8 cellular contexts compared by ENCODE assay signal in genomic region chr6:144064402-144064830, GRCh38. TPM values are rescaled to one million over a fixed set of nuclear protein-coding genes. Genes with fewer than 3 reads are reported as not detected.
A peak's percentile ranks its signal among the peaks of the same experiment; 100 is the strongest.
DNase-seq lines count a peak whose midpoint lies in the region; ATAC-seq lines count a peak whose summit lies in the region.

No MANE protein-coding gene starts in this region.

- POLR2A ChIA-PET in activated CD4-positive, alpha-beta memory T cell treated with anti-CD3 and anti-CD28 coated beads for 36 hours (lab: Charles Lee), result interaction anchor here (0.6 to 3.0 kb wide), 9 partner anchors 9 to 614 kb away, joined by 3 to 15 read pairs (median 6); partner anchors contain the start of genes ADAT2, LTV1, PEX3 and PLAGL1

- H3K4me3 Mint-ChIP-seq in IgD-negative memory B cell, result peak overlapping the region; percentile 89 to 95 (median 94)
- peak overlapping the region; percentile 82 for H3K4me3 Mint-ChIP-seq in activated CD4-positive, alpha-beta memory T cell treated with anti-CD3 and anti-CD28 coated beads for 36 hours
- peak overlapping the region; percentile 89 to 97 (median 94) for H3K4me3 Mint-ChIP-seq in naive B cell

- peak; percentile 86 for DNase-seq in activated CD4-positive, alpha-beta memory T cell treated with anti-CD3 and anti-CD28 coated beads for 36 hours
- DNase-seq in naive B cell (peak; percentile 59), GM19238 (ENCODE audit: insufficient read length, low spot score) (no peak)
- DNase-seq in stimulated activated naive CD4-positive, alpha-beta T cell treated with Interleukin-2 at 50 U/mL for 16 hours (lab: John Stamatoyannopoulos, UW), result peak; percentile 76

- H3K4me2 ChIP-seq in BLaER1, result peak overlapping the region; percentile 93

- H3K36me3 ChIP-seq in BLaER1 (no peaks in the 10 kb centered on the region), endocrine pancreas (ENCODE audit: control insufficient read depth, insufficient read depth, low read length) (no peaks in the 10 kb centered on the region)

- peak; percentile 10 for ATAC-seq in GM21423 (IDR thresholded peaks at IDR 0.05; ENCODE audit: unreplicated experiment)
- ATAC-seq in naive B cell (ENCODE audit: low read depth in 2 of 2), result peak; percentile 22 to 23

- H3K27ac Mint-ChIP-seq in IgD-negative memory B cell (peak overlapping the region; percentile 88 to 96 (median 89)), naive B cell (peak overlapping the region; percentile 67 to 98 (median 92))
- H3K27ac Mint-ChIP-seq in activated CD4-positive, alpha-beta memory T cell treated with anti-CD3 and anti-CD28 coated beads for 36 hours, result peak overlapping the region; percentile 81

- CTCF ChIA-PET in activated CD4-positive, alpha-beta memory T cell treated with anti-CD3 and anti-CD28 coated beads for 36 hours (lab: Charles Lee), result interaction anchor here (0.6 to 2.3 kb wide), 9 partner anchors 8 to 125 kb away, joined by 3 to 10 read pairs (median 3); no protein-coding TSS in a partner anchor

- H3K4me1 Mint-ChIP-seq in IgD-negative memory B cell, result peaks cover 35 to 38% (median 35%) of the 10 kb centered on the region in 3 donors
- peaks cover 44% of the 10 kb centered on the region for H3K4me1 Mint-ChIP-seq in activated CD4-positive, alpha-beta memory T cell treated with anti-CD3 and anti-CD28 coated beads for 36 hours (ENCODE audit: low read depth)
- H3K4me1 Mint-ChIP-seq in naive B cell, result peaks cover 23 to 39% (median 26%) of the 10 kb centered on the region in 3 donors

- H3K9me3 ChIP-seq in BLaER1 (no peaks in the 10 kb centered on the region), endocrine pancreas (ENCODE audit: control insufficient read depth, low read length) (no peaks in the 10 kb centered on the region)

- H3K27me3 Mint-ChIP-seq in IgD-negative memory B cell (no peaks in the 10 kb centered on the region), naive B cell (no peaks in the 10 kb centered on the region)
- H3K27me3 Mint-ChIP-seq in activated CD4-positive, alpha-beta memory T cell treated with anti-CD3 and anti-CD28 coated beads for 36 hours, result no peaks in the 10 kb centered on the region

- peak overlapping the region; percentile 67 for H3K27ac ChIP-seq in BLaER1

- no peaks in the 10 kb centered on the region for H3K36me3 Mint-ChIP-seq in IgD-negative memory B cell
- H3K36me3 Mint-ChIP-seq in activated CD4-positive, alpha-beta memory T cell treated with anti-CD3 and anti-CD28 coated beads for 36 hours, result no peaks in the 10 kb centered on the region
- no peaks in the 10 kb centered on the region for H3K36me3 Mint-ChIP-seq in naive B cell

- H3K27me3 ChIP-seq in BLaER1 (peaks cover 12% of the 10 kb centered on the region), endocrine pancreas (ENCODE audit: control insufficient read depth, insufficient read depth, low read length) (no peaks in the 10 kb centered on the region)

- H4K20me1 ChIP-seq in BLaER1, result no peaks in the 10 kb centered on the region

- intact Hi-C loops in activated CD4-positive, alpha-beta memory T cell treated with anti-CD3 and anti-CD28 coated beads for 36 hours (cut with micrococcal nuclease), result loop anchor here (1.0 to 10.0 kb wide), 10 partner anchors 9 to 1120 kb away; partner anchors contain the start of genes ADAT2, HIVEP2, LTV1 and PEX3

- H3K4me1 ChIP-seq in BLaER1 (peaks cover 16% of the 10 kb centered on the region), endocrine pancreas (ENCODE audit: control insufficient read depth, insufficient read depth, low read length) (no peaks in the 10 kb centered on the region)

- H3K9me3 Mint-ChIP-seq in IgD-negative memory B cell, result no peaks in the 10 kb centered on the region
- H3K9me3 Mint-ChIP-seq in activated CD4-positive, alpha-beta memory T cell treated with anti-CD3 and anti-CD28 coated beads for 36 hours, result no peaks in the 10 kb centered on the region
- no peaks in the 10 kb centered on the region for H3K9me3 Mint-ChIP-seq in naive B cell

- peak overlapping the region; percentile 86 for H3K4me3 ChIP-seq in BLaER1
- H3K4me3 ChIP-seq in endocrine pancreas (ENCODE audit: control insufficient read depth, insufficient read depth, low read length), result peak overlapping the region; percentile 86

- peak overlapping the region; percentile 79 for H3K9ac ChIP-seq in BLaER1
- H3K9ac ChIP-seq in endocrine pancreas (ENCODE audit: control insufficient read depth, insufficient read depth, low read length), result peak overlapping the region; percentile 76

RNA-seq across cellular contexts. Expression of gene SF3B5, which starts 31.0 kb away (rescaled TPM):
- 378 TPM for polyA plus RNA-seq in IgD-negative memory B cell
- 100 to 1,000 TPM; 162 to 171 TPM for total RNA-seq in activated CD4-positive, alpha-beta memory T cell treated with anti-CD3 and anti-CD28 coated beads for 36 hours
- polyA plus RNA-seq in naive B cell (ENCODE audit: low read depth in 6 of 6), result 100 to 1,000 TPM; 314 to 420 (median 370) TPM

RNA-seq across cellular contexts. Expression of gene PLAGL1, which starts 56.4 kb away (rescaled TPM):
- polyA plus RNA-seq in IgD-negative memory B cell (4.5 TPM), naive B cell (ENCODE audit: low read depth in 6 of 6) (10 to 100 TPM in 3 of 6 donors, 1 to 10 TPM in 3; 8.5 to 12.5 (median 10.1) TPM)
- total RNA-seq in activated CD4-positive, alpha-beta memory T cell treated with anti-CD3 and anti-CD28 coated beads for 36 hours, result 10 to 100 TPM; 13.4 to 16.3 TPM
